18 cellular contexts compared by ENCODE assay signal in genomic region chr7:138004936-138005335, GRCh38. TPM values are rescaled to one million over a fixed set of nuclear protein-coding genes. Genes with fewer than 3 reads are reported as not detected.
DNase-seq lines count a peak whose midpoint lies in the region; ATAC-seq, FAIRE-seq and TF ChIP-seq lines count a peak whose summit lies in the region.
"Had no signal": no experiment of that assay in that cellular context is flagged by ENCODE, and none has a peak within 500 bp of the region (broad histone marks: within the 10 kb centered on the region; RNA-seq: fewer than 3 reads in every experiment).

No MANE protein-coding gene starts in this region.

- H2BK12ac ChIP-seq in H1 (ENCODE audit: low read depth, low read length), result no peak overlapping the region

- peak overlapping the region in 2 of 3 donors; percentile 8 to 21 for H3K27ac Mint-ChIP-seq in CD4-positive, CD25-positive, alpha-beta regulatory T cell
- peak overlapping the region; percentile 13 to 23 for H3K27ac Mint-ChIP-seq in T-cell
- H3K27ac Mint-ChIP-seq: CD4-positive, alpha-beta T cell; HFFc6 had no signal

- no peak overlapping the region for H2BK120ac ChIP-seq in H1 (replicated peaks; ENCODE audit: low read depth, low read length)

- TF ChIP-seq POLR2A in H1 (IDR thresholded peaks at IDR 0.05; ENCODE audit: control extremely low read depth in 1 of 2, low read depth in 2 of 2, low read length in 2 of 2), result no peak

- no peak for TF ChIP-seq RAD21 in H1 (IDR thresholded peaks at IDR 0.05 in 1 of 2, conservative IDR thresholded peaks at IDR 0.05 in 1 of 2; ENCODE audit: low read depth in 2 of 2, low read length in 2 of 2)

- CTCF ChIA-PET in T-cell (lab: Charles Lee), result interaction anchor here in 1 of 2 donors (14.2 kb wide), 1 partner anchor 101 kb away, joined by 207 read pairs; no protein-coding TSS in a partner anchor
- CTCF ChIA-PET in H1 (lab: Charles Lee; ENCODE audit: partially characterized antibody), result interaction anchor here (0.9 to 14.1 kb wide), 3 partner anchors 12 to 166 kb away, joined by 3 to 167 read pairs (median 36); no protein-coding TSS in a partner anchor

- H3K4me2 ChIP-seq in H1 (ENCODE audit: insufficient read depth in 1 of 2, low read depth in 2 of 2, low read length in 2 of 2) (no peak overlapping the region), parathyroid adenoma (ENCODE audit: low read length) (no peak overlapping the region)
- H3K4me2 ChIP-seq: BLaER1 treated with 17β-estradiol and CSF1 and Interleukin-3, amounts not matched to agents 10 nM and 100 nM had no signal

- H3K27ac ChIP-seq in CD4-positive, CD25-positive, alpha-beta regulatory T cell (ENCODE audit: insufficient read depth, low read length, poor library complexity, severe bottlenecking), result no peak overlapping the region
- H3K27ac ChIP-seq in H1 (ENCODE audit: low read depth, low read length) (no peak overlapping the region), parathyroid adenoma (no peak overlapping the region)
- H3K27ac ChIP-seq: BLaER1 treated with 17β-estradiol and CSF1 and Interleukin-3, amounts not matched to agents 10 nM and 100 nM; HL-60 had no signal

- no peak overlapping the region for H2AK5ac ChIP-seq in H1 (ENCODE audit: low read depth, low read length)

- no peak overlapping the region for H3K4me3 ChIP-seq in CD4-positive, CD25-positive, alpha-beta regulatory T cell (ENCODE audit: low read depth, low read length)
- H3K4me3 ChIP-seq in H1 (ENCODE audit: extremely low read depth in 1 of 4, insufficient read depth in 2 of 4, low read depth in 3 of 4, low read length in 4 of 4), result no peak overlapping the region
- no peak overlapping the region for H3K4me3 ChIP-seq in parathyroid adenoma (ENCODE audit: low read depth, low read length)
- H3K4me3 ChIP-seq: BLaER1 treated with 17β-estradiol and CSF1 and Interleukin-3, amounts not matched to agents 10 nM and 100 nM had no signal

- H4K20me1 ChIP-seq in H1 (replicated peaks in 1 of 2; ENCODE audit: control insufficient read depth in 1 of 2, insufficient read depth in 2 of 2, low read length in 2 of 2), result peaks cover 0 to 4% of the 10 kb centered on the region in 2 experiments

- peaks cover 8% of the 10 kb centered on the region for H3K23me2 ChIP-seq in H1 (ENCODE audit: low read depth, low read length)

- no peak overlapping the region for H4K5ac ChIP-seq in H1 (ENCODE audit: insufficient read length, low read depth, low read length)

- H3K9me3 ChIP-seq in CD4-positive, CD25-positive, alpha-beta regulatory T cell (ENCODE audit: control insufficient read depth in 2 of 2, low read length in 2 of 2), result no peaks in the 10 kb centered on the region
- H3K9me3 ChIP-seq in H1 (ENCODE audit: insufficient read depth in 2 of 2, low read depth in 1 of 2, low read length in 1 of 2), result no peaks in the 10 kb centered on the region
- no peaks in the 10 kb centered on the region for H3K9me3 ChIP-seq in parathyroid adenoma (ENCODE audit: control insufficient read depth, low read length)
- H3K9me3 ChIP-seq: BLaER1 treated with 17β-estradiol and CSF1 and Interleukin-3, amounts not matched to agents 10 nM and 100 nM had no signal

- H3K23ac ChIP-seq in H1 (ENCODE audit: insufficient read length), result no peak overlapping the region

- H3K27me3 ChIP-seq in CD4-positive, CD25-positive, alpha-beta regulatory T cell (ENCODE audit: control insufficient read depth, insufficient read depth, low read length), result no peaks in the 10 kb centered on the region
- H3K27me3 ChIP-seq in H1 (replicated peaks in 1 of 4; ENCODE audit: control insufficient read depth in 3 of 4, extremely low read depth in 1 of 4, insufficient read depth in 3 of 4, low read length in 3 of 4), result no peaks in the 10 kb centered on the region
- no peaks in the 10 kb centered on the region for H3K27me3 ChIP-seq in parathyroid adenoma (ENCODE audit: control insufficient read depth, insufficient read depth, low read length)
- H3K27me3 ChIP-seq: BLaER1 treated with 17β-estradiol and CSF1 and Interleukin-3, amounts not matched to agents 10 nM and 100 nM had no signal

- DNase-seq in CD4-positive, CD25-positive, alpha-beta regulatory T cell, result no peak
- DNase-seq in T-cell (no peak), H1 (ENCODE audit: low read depth in 1 of 2, low spot score in 2 of 2) (no peak), NCI-H524 (lab: John Stamatoyannopoulos, UW) (no peak), EL (no peak), NCI-H510A treated with DMSO at 0.1 percent for 48 hours (lab: John Stamatoyannopoulos, UW) (no peak), left lobe of liver (ENCODE audit: low spot score) (no peak)
- DNase-seq: CD4-positive, alpha-beta T cell; DMS79; HCEC 1CT; HFFc6 had no signal

- H3K4ac ChIP-seq in H1 (replicated peaks; ENCODE audit: insufficient read length, low read depth, low read length), result no peak overlapping the region

- no peak for ATAC-seq in CD4-positive, CD25-positive, alpha-beta regulatory T cell (ENCODE audit: low read depth in 2 of 2)
- no peak for ATAC-seq in T-cell (replicated peaks in 1 of 4)
- no peak for ATAC-seq in left lobe of liver

- no peak overlapping the region for H2BK5ac ChIP-seq in H1 (ENCODE audit: low read depth, low read length)

- no peak overlapping the region for H3K18ac ChIP-seq in H1 (ENCODE audit: extremely low read depth, low read length)

- H3K4me3 Mint-ChIP-seq in CD4-positive, CD25-positive, alpha-beta regulatory T cell, result peak overlapping the region in 1 of 4 donors; percentile 1
- H3K4me3 Mint-ChIP-seq in T-cell, result no peak overlapping the region
- H3K4me3 Mint-ChIP-seq: CD4-positive, alpha-beta T cell; HFFc6 had no signal

- no peak overlapping the region for H3K14ac ChIP-seq in H1 (ENCODE audit: insufficient read length)

- no peak overlapping the region for H2BK15ac ChIP-seq in H1 (ENCODE audit: low read length)

- H3K79me2 ChIP-seq in H1 (ENCODE audit: control insufficient read depth in 1 of 2, insufficient read depth in 2 of 2, low read length in 2 of 2) (peaks cover 5 to 16% of the 10 kb centered on the region in 2 experiments), parathyroid adenoma (peaks cover 13% of the 10 kb centered on the region)

- H2BK20ac ChIP-seq in H1 (ENCODE audit: low read length), result no peak overlapping the region

- H3K9ac ChIP-seq in H1 (replicated peaks in 1 of 4; ENCODE audit: extremely low read depth in 1 of 4, low read depth in 3 of 4, low read length in 3 of 4) (no peak overlapping the region), parathyroid adenoma (no peak overlapping the region)
- H3K9ac ChIP-seq: BLaER1 treated with 17β-estradiol and CSF1 and Interleukin-3, amounts not matched to agents 10 nM and 100 nM had no signal

- H3K36me3 ChIP-seq in CD4-positive, CD25-positive, alpha-beta regulatory T cell (ENCODE audit: control insufficient read depth, insufficient read depth, low read length), result no peaks in the 10 kb centered on the region
- H3K36me3 ChIP-seq in H1 (ENCODE audit: control insufficient read depth in 2 of 4, insufficient read depth in 4 of 4, low read length in 3 of 4), result no peaks in the 10 kb centered on the region
- H3K36me3 ChIP-seq in parathyroid adenoma (ENCODE audit: control insufficient read depth, insufficient read depth, low read length), result no peaks in the 10 kb centered on the region
- H3K36me3 ChIP-seq: BLaER1 treated with 17β-estradiol and CSF1 and Interleukin-3, amounts not matched to agents 10 nM and 100 nM had no signal

- FAIRE-seq in H1 (lab: Jason Lieb, UNC), result no peak
- FAIRE-seq: A204.1, G401.6, GM12892, GM19239 had no signal

- H2AFZ ChIP-seq in H1 (ENCODE audit: low read length) (0 out of 2 replicates have a peak overlapping the region, but pooled peaks have one; percentile 8), parathyroid adenoma (peak overlapping the region; percentile 39)

- no peak overlapping the region for H4K8ac ChIP-seq in H1 (ENCODE audit: extremely low read depth, insufficient read depth, low read length)

- no peak for TF ChIP-seq EP300 in H1 (IDR thresholded peaks at IDR 0.05; ENCODE audit: borderline replicate concordance in 1 of 2, low read depth in 2 of 2, low read length in 2 of 2)

- peaks cover 25% of the 10 kb centered on the region for H3K4me1 ChIP-seq in CD4-positive, CD25-positive, alpha-beta regulatory T cell (ENCODE audit: control insufficient read depth, insufficient read depth, low read length, poor library complexity, severe bottlenecking)
- H3K4me1 ChIP-seq in H1 (replicated peaks in 1 of 4; ENCODE audit: control insufficient read depth in 3 of 4, insufficient read depth in 4 of 4, low read length in 3 of 4), result peaks cover 0 to 5% (median 3%) of the 10 kb centered on the region in 4 experiments; a peak in 5 of 7 replicates
- peaks cover under 1% of the 10 kb centered on the region for H3K4me1 ChIP-seq in parathyroid adenoma

- 89% methylated on average over 4 of the region's 4 CpGs; no CpG with 5 or more reads in 1 of the 2 experiments for WGBS in H1 (ENCODE audit: extremely low coverage in 1 of 2, insufficient coverage in 1 of 2, insufficient read length in 1 of 2, insufficient replicate concordance in 2 of 2, low coverage in 1 of 2, low lambda C conversion rate in 2 of 2, missing lambda C conversion rate in 1 of 2), 2 experiments

- no peak overlapping the region for H3K56ac ChIP-seq in H1 (replicated peaks; ENCODE audit: insufficient read length, low read depth, low read length)

- peaks cover 0 to 2% (median 0%) of the 10 kb centered on the region in 7 donors for H3K9me3 Mint-ChIP-seq in CD4-positive, CD25-positive, alpha-beta regulatory T cell
- no peaks in the 10 kb centered on the region for H3K9me3 Mint-ChIP-seq in T-cell
- H3K9me3 Mint-ChIP-seq: CD4-positive, alpha-beta T cell; HFFc6 had no signal

- POLR2A ChIA-PET in T-cell (lab: Charles Lee) (no interaction called here), H1 (lab: Charles Lee; ENCODE audit: partially characterized antibody) (no interaction called here)

- no peak for TF ChIP-seq CTCF in H1 (IDR thresholded peaks at IDR 0.05; ENCODE audit: control extremely low read depth in 1 of 3, insufficient read depth in 1 of 3, low read depth in 1 of 3, low read length in 3 of 3)
- TF ChIP-seq CTCF in parathyroid adenoma (IDR thresholded peaks at IDR 0.05), result no peak

- H4K91ac ChIP-seq in H1 (replicated peaks; ENCODE audit: insufficient read length, low read length), result no peak overlapping the region

- H3K27me3 Mint-ChIP-seq in CD4-positive, CD25-positive, alpha-beta regulatory T cell, result peaks cover 9% of the 10 kb centered on the region
- H3K27me3 Mint-ChIP-seq in T-cell, result peaks cover 2 to 6% of the 10 kb centered on the region in 2 donors
- H3K27me3 Mint-ChIP-seq: CD4-positive, alpha-beta T cell had no signal

- no peaks in the 10 kb centered on the region for H3K36me3 Mint-ChIP-seq in CD4-positive, CD25-positive, alpha-beta regulatory T cell
- H3K36me3 Mint-ChIP-seq in T-cell, result no peaks in the 10 kb centered on the region

- no peaks in the 10 kb centered on the region for H3K79me1 ChIP-seq in H1 (ENCODE audit: low read depth, low read length)

- H3K4me1 Mint-ChIP-seq in CD4-positive, CD25-positive, alpha-beta regulatory T cell, result peaks cover 6 to 34% (median 19%) of the 10 kb centered on the region in 4 donors
- peaks cover 24 to 36% (median 26%) of the 10 kb centered on the region in 3 donors for H3K4me1 Mint-ChIP-seq in T-cell

RNA-seq across cellular contexts. Expression of gene CREB3L2, which starts 3.0 kb away (rescaled TPM):
- 27.3 TPM for total RNA-seq in CD4-positive, CD25-positive, alpha-beta regulatory T cell
- polyA plus RNA-seq in CD4-positive, CD25-positive, alpha-beta regulatory T cell, result 10 to 100 TPM; 12.0 to 16.0 (median 14.5) TPM
- total RNA-seq in T-cell, result 10 to 100 TPM; 21.1 to 40.8 (median 28.9) TPM
- 48.3 and 51.9 TPM in 2 replicates for total RNA-seq in H1 (2021; fragmentation: NEBNext Ultra II Directional; extraction: Animal tissue kit (Norgen Biotek cat#: 25700))
- 14.4 and 16.5 TPM in 2 replicates for polyA plus RNA-seq in H1 (2011; rRNA removed)
- polyA plus RNA-seq in H1 (2011; cell fraction: cytosol; rRNA removed), result 12.2 TPM
- polyA plus RNA-seq in H1 (2011; cell fraction: nucleus; rRNA removed), result 21.2 TPM
- 12.1 to 15.9 TPM (median 14.9 TPM) in 4 replicates for polyA plus RNA-seq in H1 (2012, experiment 1 of 2)
- polyA plus RNA-seq in H1 (2012, experiment 2 of 2), result 2.5 TPM
- polyA plus RNA-seq in H1 (2013, experiment 1 of 2), result 22.8 TPM
- 25.6 TPM for polyA plus RNA-seq in H1 (2013, experiment 2 of 2)
- polyA minus RNA-seq in H1 (2011; rRNA and poly(A)+ RNA removed), result 33.3 and 34.7 TPM in 2 replicates
- 19.2 TPM for polyA minus RNA-seq in H1 (2011; cell fraction: cytosol; rRNA and poly(A)+ RNA removed)
- polyA minus RNA-seq in H1 (2011; cell fraction: nucleus; rRNA and poly(A)+ RNA removed), result 74.4 TPM
- total RNA-seq in left lobe of liver, result 27.1 TPM
